9 cellular contexts compared by ENCODE assay signal in genomic region chr6:111844376-111844775, GRCh38. TPM values are rescaled to one million over a fixed set of nuclear protein-coding genes. Genes with fewer than 3 reads are reported as not detected.
DNase-seq lines count a peak whose midpoint lies in the region; ATAC-seq lines count a peak whose summit lies in the region.
"Had no signal": no experiment of that assay in that cellular context is flagged by ENCODE, and none has a peak within 500 bp of the region (broad histone marks: within the 10 kb centered on the region; RNA-seq: fewer than 3 reads in every experiment).

No MANE protein-coding gene starts in this region.

- no peaks in the 10 kb centered on the region for H3K9me3 Mint-ChIP-seq in stimulated activated naive CD8-positive, alpha-beta T cell treated with anti-CD3 and anti-CD28 coated beads, Interleukin-15, amount 100 ng/mL, for 72 hours
- no peaks in the 10 kb centered on the region for H3K9me3 Mint-ChIP-seq in activated CD4-positive, alpha-beta memory T cell treated with anti-CD3 and anti-CD28 coated beads, Interleukin-2, amount 10 ng/mL, durations not matched to agents 7 days and 5 days

- H3K4me3 Mint-ChIP-seq in stimulated activated naive CD8-positive, alpha-beta T cell treated with anti-CD3 and anti-CD28 coated beads, Interleukin-15, amount 100 ng/mL, for 72 hours = peak overlapping the region; percentile 74 to 75
- H3K4me3 Mint-ChIP-seq in activated CD4-positive, alpha-beta memory T cell treated with anti-CD3 and anti-CD28 coated beads, Interleukin-2, amount 10 ng/mL, durations not matched to agents 7 days and 5 days = peak overlapping the region; percentile 58

- CTCF ChIA-PET in activated CD4-positive, alpha-beta memory T cell treated with anti-CD3 and anti-CD28 coated beads, Interleukin-2, amount 10 ng/mL, durations not matched to agents 7 days and 5 days (lab: Charles Lee) = interaction anchor here (0.7 to 3.2 kb wide), 13 partner anchors 9 to 199 kb away, joined by 3 to 17 read pairs (median 4); partner anchors contain the start of gene FYN

- H3K27ac Mint-ChIP-seq in stimulated activated naive CD8-positive, alpha-beta T cell treated with anti-CD3 and anti-CD28 coated beads, Interleukin-15, amount 100 ng/mL, for 72 hours = peak overlapping the region; percentile 23 to 84
- H3K27ac Mint-ChIP-seq in activated CD4-positive, alpha-beta memory T cell treated with anti-CD3 and anti-CD28 coated beads, Interleukin-2, amount 10 ng/mL, durations not matched to agents 7 days and 5 days = no peak overlapping the region

- no peak for ATAC-seq in stimulated activated naive CD8-positive, alpha-beta T cell treated with anti-CD3 and anti-CD28 coated beads, Interleukin-15, amount 100 ng/mL, for 72 hours
- no peak for ATAC-seq in stimulated activated naive CD8-positive, alpha-beta T cell treated with anti-CD3 and anti-CD28 coated beads, Interleukin-15, Interleukin-2, amounts not matched to agents 100 U/mL and 50 U/mL, for 24 hours
- ATAC-seq in HG02938 (IDR thresholded peaks at IDR 0.05; ENCODE audit: unreplicated experiment) = peak; percentile 51
- ATAC-seq: Panc1 had no signal

- DNase-seq in stimulated activated naive CD8-positive, alpha-beta T cell treated with anti-CD3 and anti-CD28 coated beads, Interleukin-15, amount 100 ng/mL, for 72 hours = no peak
- DNase-seq in stimulated activated naive CD8-positive, alpha-beta T cell treated with anti-CD3 and anti-CD28 coated beads, Interleukin-15, Interleukin-2, amounts not matched to agents 100 U/mL and 50 U/mL, for 24 hours = no peak
- no peak for DNase-seq in activated CD4-positive, alpha-beta memory T cell treated with anti-CD3 and anti-CD28 coated beads, Interleukin-2, amount 10 ng/mL, durations not matched to agents 7 days and 5 days
- no peak for DNase-seq in DMS153 treated with DMSO at 0.1 percent for 48 hours (lab: John Stamatoyannopoulos, UW; ENCODE audit: unreplicated experiment)
- DNase-seq in NCI-H2196 treated with DMSO at 0.1 percent for 48 hours (lab: John Stamatoyannopoulos, UW; ENCODE audit: unreplicated experiment) = no peak
- DNase-seq in NCI-H345 treated with DMSO at 0.1 percent for 48 hours (lab: John Stamatoyannopoulos, UW; ENCODE audit: unreplicated experiment) = no peak
- DNase-seq in activated CD4-positive, CD25-positive, alpha-beta regulatory T cell treated with anti-CD3 and anti-CD28 coated beads, Interleukin-2, amount 50 U/mL, for 72 hours = no peak

- POLR2A ChIA-PET in activated CD4-positive, alpha-beta memory T cell treated with anti-CD3 and anti-CD28 coated beads, Interleukin-2, amount 10 ng/mL, durations not matched to agents 7 days and 5 days (lab: Charles Lee) = interaction anchor here (0.7 to 3.6 kb wide), 24 partner anchors 9 to 862 kb away, joined by 3 to 31 read pairs (median 7); partner anchors contain the start of genes FYN and RPF2

- peaks cover 6% of the 10 kb centered on the region for H3K4me1 Mint-ChIP-seq in stimulated activated naive CD8-positive, alpha-beta T cell treated with anti-CD3 and anti-CD28 coated beads, Interleukin-15, amount 100 ng/mL, for 72 hours
- peaks cover 17% of the 10 kb centered on the region for H3K4me1 Mint-ChIP-seq in activated CD4-positive, alpha-beta memory T cell treated with anti-CD3 and anti-CD28 coated beads, Interleukin-2, amount 10 ng/mL, durations not matched to agents 7 days and 5 days

- H3K27me3 Mint-ChIP-seq in stimulated activated naive CD8-positive, alpha-beta T cell treated with anti-CD3 and anti-CD28 coated beads, Interleukin-15, amount 100 ng/mL, for 72 hours = no peaks in the 10 kb centered on the region
- no peaks in the 10 kb centered on the region for H3K27me3 Mint-ChIP-seq in activated CD4-positive, alpha-beta memory T cell treated with anti-CD3 and anti-CD28 coated beads, Interleukin-2, amount 10 ng/mL, durations not matched to agents 7 days and 5 days

- H3K36me3 Mint-ChIP-seq in activated CD4-positive, alpha-beta memory T cell treated with anti-CD3 and anti-CD28 coated beads, Interleukin-2, amount 10 ng/mL, durations not matched to agents 7 days and 5 days (ENCODE audit: low read depth) = peaks cover 35% of the 10 kb centered on the region

RNA-seq across cellular contexts. Expression of gene FYN, which starts 28.9 kb away (rescaled TPM):
- total RNA-seq in activated CD4-positive, alpha-beta memory T cell treated with anti-CD3 and anti-CD28 coated beads, Interleukin-2, amount 10 ng/mL, durations not matched to agents 7 days and 5 days = 100 to 1,000 TPM; 201 to 208 TPM
